ENCODE assay signal across 15 cellular contexts in the genomic region with DNA sequence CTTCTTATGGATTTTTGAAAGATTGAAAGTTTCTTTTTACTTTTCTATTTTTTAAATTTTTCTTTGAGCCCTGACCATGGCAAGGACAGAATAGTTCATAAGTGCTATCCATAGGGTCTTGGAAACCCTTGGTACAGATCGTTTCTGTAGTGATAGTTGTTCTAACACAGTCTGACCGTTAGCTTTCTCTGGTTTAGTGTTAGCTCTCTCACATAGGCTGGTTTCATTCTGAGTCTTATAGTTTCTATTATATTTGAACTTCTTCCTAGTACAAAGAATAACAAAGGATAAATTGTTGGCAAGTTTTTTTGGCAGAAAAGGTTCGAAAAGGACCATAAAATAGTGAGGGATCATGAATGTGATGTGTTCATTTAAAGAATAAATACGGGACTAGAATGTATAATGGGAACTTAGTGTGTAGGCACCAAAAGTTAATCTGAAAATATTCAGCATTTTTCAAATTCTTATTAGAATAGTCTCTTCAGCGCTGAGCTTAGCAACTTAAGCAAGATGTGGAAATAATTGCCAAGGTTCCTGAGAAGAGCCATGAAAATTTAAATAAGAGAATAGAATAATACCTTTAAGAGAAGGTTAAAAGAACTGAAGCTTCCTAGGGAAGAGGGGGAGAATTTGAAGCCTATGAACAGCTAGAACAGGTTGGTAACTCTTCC. TPM values are rescaled to one million over a fixed set of nuclear protein-coding genes. Genes with fewer than 3 reads are reported as not detected.
A peak's percentile ranks its signal among the peaks of the same experiment; 100 is the strongest.
DNase-seq lines count a peak whose midpoint lies in the region; ATAC-seq, FAIRE-seq and TF ChIP-seq lines count a peak whose summit lies in the region.
"Had no signal": no experiment of that assay in that cellular context is flagged by ENCODE, and none has a peak within 500 bp of the region (broad histone marks: within the 10 kb centered on the region; RNA-seq: fewer than 3 reads in every experiment).

No MANE protein-coding gene starts in this region.

- in situ Hi-C loops in transverse colon (cut with MboI; ENCODE audit: low pct_ligation_motif_present in 1 of 4, low pct_unique_long_range_greater_than_20kb in 1 of 4, low sequenced_read_pairs in 3 of 4), result loop anchor here (10.0 to 25.0 kb wide), 4 partner anchors 783 to 1008 kb away; partner anchors contain the start of gene POU2AF2 (in 2 of the 4)

- intact Hi-C loops in transverse colon (cut with DNase I; ENCODE audit: low total_unique reads), result no loop called here

- peak; percentile 90 for FAIRE-seq in GM12892 (lab: Jason Lieb, UNC)

- no peak for TF ChIP-seq POLR2A in GM12892 (IDR thresholded peaks at IDR 0.05; ENCODE audit: low read depth, low read length)
- TF ChIP-seq POLR2A in transverse colon (IDR thresholded peaks at IDR 0.05), result no peak

- WGBS in transverse colon (ENCODE audit: low coverage in 1 of 2), 2 donors, result 48 to 60% methylated on average over 5 of the region's 5 CpGs

- no peak for TF ChIP-seq CTCF in transverse colon (IDR thresholded peaks at IDR 0.05)

- ATAC-seq in GM19328 (IDR thresholded peaks at IDR 0.05; ENCODE audit: unreplicated experiment), result peak; percentile 62
- peak; percentile 89 for ATAC-seq in HG02798 (IDR thresholded peaks at IDR 0.05; ENCODE audit: poor library complexity, unreplicated experiment)
- peak; percentile 63 for ATAC-seq in HG03571 (IDR thresholded peaks at IDR 0.05; ENCODE audit: unreplicated experiment)
- no peak for ATAC-seq in HG03097 (IDR thresholded peaks at IDR 0.05; ENCODE audit: low FRiP score, unreplicated experiment)
- ATAC-seq: esophagus mucosa had no signal

- no peaks in the 10 kb centered on the region for H3K36me3 ChIP-seq in transverse colon

- no peaks in the 10 kb centered on the region for H3K27me3 ChIP-seq in transverse colon
- H3K27me3 ChIP-seq: BLaER1, upper lobe of left lung had no signal

- no peak overlapping the region for H3K27ac ChIP-seq in transverse colon
- H3K27ac ChIP-seq: BLaER1, upper lobe of left lung had no signal

- peaks cover 0 to 4% (median 0%) of the 10 kb centered on the region in 4 donors for H3K4me1 ChIP-seq in transverse colon

- H3K9me3 ChIP-seq in transverse colon, result no peaks in the 10 kb centered on the region
- H3K9me3 ChIP-seq: upper lobe of left lung had no signal

- no peak overlapping the region for H3K4me3 ChIP-seq in transverse colon
- H3K4me3 ChIP-seq: BLaER1, upper lobe of left lung had no signal

- no peak for TF ChIP-seq EP300 in transverse colon (IDR thresholded peaks at IDR 0.05; ENCODE audit: low read depth)

- DNase-seq in GM12892 (ENCODE audit: insufficient read length) (no peak), transverse colon (no peak), ecto neural progenitor cell (ENCODE audit: low spot score) (no peak), amniotic stem cell (lab: John Stamatoyannopoulos, UW) (no peak)
- DNase-seq: activated CD4-positive, alpha-beta T cell treated with anti-CD3 and anti-CD28 coated beads, Interleukin-2, amount 50 U/mL, for 4 hours; NCI-H2171 treated with DMSO at 0.1 percent for 48 hours; nucleus accumbens; stimulated activated CD4-positive, alpha-beta T cell treated with anti-CD3 and anti-CD28 coated beads, Interleukin-4, amount 100 ng/mL, for 4 hours; upper lobe of left lung had no signal

RNA-seq across cellular contexts. Expression of gene FDX1, which starts 24.1 kb away (rescaled TPM):
- polyA plus RNA-seq in GM12892 (2012; ENCODE audit: missing spikeins), result 9.2 TPM
- total RNA-seq in transverse colon, result 10 to 100 TPM; 25.4 to 28.9 (median 26.8) TPM
